1 cellular context compared by ENCODE assay signal in the genomic region with DNA sequence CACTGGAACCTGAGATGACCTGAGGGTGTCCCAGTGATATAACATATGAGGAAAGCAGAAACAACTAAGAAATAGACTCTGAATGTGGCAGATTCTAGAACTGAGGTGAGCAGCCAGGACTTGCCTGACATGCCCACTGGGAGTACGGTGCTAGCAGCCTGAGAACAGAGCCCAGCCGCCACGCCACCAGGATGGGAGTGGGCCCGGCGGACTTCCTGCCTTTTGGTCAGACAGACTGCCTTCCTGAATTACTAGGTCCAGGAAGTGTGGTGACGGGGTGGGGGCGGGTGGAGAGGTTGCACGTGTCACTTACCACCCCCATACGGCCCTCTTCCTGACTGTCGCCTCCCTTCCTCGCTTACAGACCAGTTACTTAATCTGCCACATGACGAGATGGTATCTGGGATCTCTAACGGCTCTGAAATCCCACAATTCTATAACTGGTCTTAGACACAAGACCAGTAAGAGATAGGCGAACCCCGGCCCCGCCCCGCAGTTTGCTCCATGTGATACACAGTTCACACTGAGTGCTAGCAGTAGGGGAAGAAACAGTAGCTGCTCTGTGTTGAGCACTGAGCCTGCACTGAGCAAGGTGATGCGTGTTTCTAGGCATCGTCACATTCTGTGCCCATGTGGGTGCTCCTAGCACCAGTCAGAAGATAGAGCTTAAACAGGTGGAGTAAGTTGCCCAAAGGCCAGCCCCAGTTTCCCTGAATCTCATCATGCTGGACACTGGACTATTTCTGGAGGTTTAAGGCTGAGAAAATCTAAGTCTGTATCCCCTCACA.
TF ChIP-seq lines count a peak whose summit lies in the region.

No MANE protein-coding gene starts in this region.

TF ChIP-seq in K562, 482 proteins besides CTCF, POLR2A, EP300 and RAD21 (continued from another document and continues in another):
- TF ChIP-seq, protein P1, sequence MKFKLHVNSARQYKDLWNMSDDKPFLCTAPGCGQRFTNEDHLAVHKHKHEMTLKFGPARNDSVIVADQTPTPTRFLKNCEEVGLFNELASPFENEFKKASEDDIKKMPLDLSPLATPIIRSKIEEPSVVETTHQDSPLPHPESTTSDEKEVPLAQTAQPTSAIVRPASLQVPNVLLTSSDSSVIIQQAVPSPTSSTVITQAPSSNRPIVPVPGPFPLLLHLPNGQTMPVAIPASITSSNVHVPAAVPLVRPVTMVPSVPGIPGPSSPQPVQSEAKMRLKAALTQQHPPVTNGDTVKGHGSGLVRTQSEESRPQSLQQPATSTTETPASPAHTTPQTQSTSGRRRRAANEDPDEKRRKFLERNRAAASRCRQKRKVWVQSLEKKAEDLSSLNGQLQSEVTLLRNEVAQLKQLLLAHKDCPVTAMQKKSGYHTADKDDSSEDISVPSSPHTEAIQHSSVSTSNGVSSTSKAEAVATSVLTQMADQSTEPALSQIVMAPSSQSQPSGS (CRISPR knock-in tag; IDR thresholded peaks at IDR 0.05): no peak
- TF ChIP-seq PRPF4 (IDR thresholded peaks at IDR 0.05; ENCODE audit: insufficient read depth, low read depth, low read length, poor library complexity, severe bottlenecking) (no peak), HMG20B (CRISPR knock-in tag; IDR thresholded peaks at IDR 0.05) (peak; percentile 57; the same call in 1 of the 2 replicates), SP2 (IDR thresholded peaks at IDR 0.05; ENCODE audit: extremely low read depth, low read depth, low read length, poor library complexity, severe bottlenecking) (no peak), YBX1 (IDR thresholded peaks at IDR 0.05) (no peak), SMAD4 (CRISPR knock-in tag; conservative IDR thresholded peaks at IDR 0.05) (peak; percentile 98), STAG1 (CRISPR knock-in tag; IDR thresholded peaks at IDR 0.05; ENCODE audit: borderline replicate concordance) (no peak), TBP (optimal IDR thresholded peaks at IDR 0.05; ENCODE audit: low read depth, low read length) (peak; percentile 58), ZNF408 (CRISPR knock-in tag; IDR thresholded peaks at IDR 0.05; ENCODE audit: low read depth) (no peak), NFATC3 (IDR thresholded peaks at IDR 0.05) (no peak), ZSCAN29 (IDR thresholded peaks at IDR 0.05) (no peak), ZNF644 (tag; IDR thresholded peaks at IDR 0.05; ENCODE audit: low read depth) (peak; percentile 79), ETV6 (IDR thresholded peaks at IDR 0.05; ENCODE audit: borderline replicate concordance in 1 of 2, low read depth in 2 of 2, low read length in 1 of 2) (peak; percentile 95 to 99), ETV6 (CRISPR knock-in tag; IDR thresholded peaks at IDR 0.05; ENCODE audit: borderline replicate concordance) (no peak), FOXA3 (CRISPR knock-in tag; conservative IDR thresholded peaks at IDR 0.05 in 1 of 2, IDR thresholded peaks at IDR 0.05 in 1 of 2) (peak in 1 of 2 experiments; percentile 10; a peak in 1 of 4 replicates), ZNF77 (CRISPR knock-in tag; IDR thresholded peaks at IDR 0.05) (no peak), ZNF699 (CRISPR knock-in tag; IDR thresholded peaks at IDR 0.05; ENCODE audit: insufficient replicate concordance) (no peak), FIP1L1 (IDR thresholded peaks at IDR 0.05; ENCODE audit: low read depth, low read length, poor library complexity, severe bottlenecking) (no peak), POLR2B (IDR thresholded peaks at IDR 0.05; ENCODE audit: low read depth, partially characterized antibody) (peak; percentile 80), PHF8 (IDR thresholded peaks at IDR 0.05; ENCODE audit: borderline replicate concordance, low read length) (peak; percentile 70; the same call in 1 of the 2 replicates), NR2C1 (IDR thresholded peaks at IDR 0.05) (0 out of 2 replicates have a peak, but pooled peaks have one; percentile 28), NR2C1 (tag; IDR thresholded peaks at IDR 0.05) (peak; percentile 59), KLF1 (tag; IDR thresholded peaks at IDR 0.05) (peak; percentile 74; the same call in 1 of the 2 replicates), RUNX1 (IDR thresholded peaks at IDR 0.05; ENCODE audit: low read depth) (peak; percentile 62; the same call in 1 of the 2 replicates), PRMT5 (CRISPR knock-in tag; IDR thresholded peaks at IDR 0.05) (no peak), SMAD2 (IDR thresholded peaks at IDR 0.05; ENCODE audit: low read depth, low read length) (no peak), XRCC5 (IDR thresholded peaks at IDR 0.05; ENCODE audit: low read depth, low read length) (no peak), SMAD3 (CRISPR knock-in tag; conservative IDR thresholded peaks at IDR 0.05) (no peak; the same call in 1 of the 2 replicates), ZNF551 (CRISPR knock-in tag; IDR thresholded peaks at IDR 0.05) (no peak), TOE1 (IDR thresholded peaks at IDR 0.05; ENCODE audit: borderline replicate concordance) (peak; percentile 93), TOE1 (CRISPR knock-in tag; IDR thresholded peaks at IDR 0.05; ENCODE audit: borderline replicate concordance, low read depth) (no peak), KAT8 (IDR thresholded peaks at IDR 0.05; ENCODE audit: low read depth) (no peak)
- TF ChIP-seq, protein P2, sequence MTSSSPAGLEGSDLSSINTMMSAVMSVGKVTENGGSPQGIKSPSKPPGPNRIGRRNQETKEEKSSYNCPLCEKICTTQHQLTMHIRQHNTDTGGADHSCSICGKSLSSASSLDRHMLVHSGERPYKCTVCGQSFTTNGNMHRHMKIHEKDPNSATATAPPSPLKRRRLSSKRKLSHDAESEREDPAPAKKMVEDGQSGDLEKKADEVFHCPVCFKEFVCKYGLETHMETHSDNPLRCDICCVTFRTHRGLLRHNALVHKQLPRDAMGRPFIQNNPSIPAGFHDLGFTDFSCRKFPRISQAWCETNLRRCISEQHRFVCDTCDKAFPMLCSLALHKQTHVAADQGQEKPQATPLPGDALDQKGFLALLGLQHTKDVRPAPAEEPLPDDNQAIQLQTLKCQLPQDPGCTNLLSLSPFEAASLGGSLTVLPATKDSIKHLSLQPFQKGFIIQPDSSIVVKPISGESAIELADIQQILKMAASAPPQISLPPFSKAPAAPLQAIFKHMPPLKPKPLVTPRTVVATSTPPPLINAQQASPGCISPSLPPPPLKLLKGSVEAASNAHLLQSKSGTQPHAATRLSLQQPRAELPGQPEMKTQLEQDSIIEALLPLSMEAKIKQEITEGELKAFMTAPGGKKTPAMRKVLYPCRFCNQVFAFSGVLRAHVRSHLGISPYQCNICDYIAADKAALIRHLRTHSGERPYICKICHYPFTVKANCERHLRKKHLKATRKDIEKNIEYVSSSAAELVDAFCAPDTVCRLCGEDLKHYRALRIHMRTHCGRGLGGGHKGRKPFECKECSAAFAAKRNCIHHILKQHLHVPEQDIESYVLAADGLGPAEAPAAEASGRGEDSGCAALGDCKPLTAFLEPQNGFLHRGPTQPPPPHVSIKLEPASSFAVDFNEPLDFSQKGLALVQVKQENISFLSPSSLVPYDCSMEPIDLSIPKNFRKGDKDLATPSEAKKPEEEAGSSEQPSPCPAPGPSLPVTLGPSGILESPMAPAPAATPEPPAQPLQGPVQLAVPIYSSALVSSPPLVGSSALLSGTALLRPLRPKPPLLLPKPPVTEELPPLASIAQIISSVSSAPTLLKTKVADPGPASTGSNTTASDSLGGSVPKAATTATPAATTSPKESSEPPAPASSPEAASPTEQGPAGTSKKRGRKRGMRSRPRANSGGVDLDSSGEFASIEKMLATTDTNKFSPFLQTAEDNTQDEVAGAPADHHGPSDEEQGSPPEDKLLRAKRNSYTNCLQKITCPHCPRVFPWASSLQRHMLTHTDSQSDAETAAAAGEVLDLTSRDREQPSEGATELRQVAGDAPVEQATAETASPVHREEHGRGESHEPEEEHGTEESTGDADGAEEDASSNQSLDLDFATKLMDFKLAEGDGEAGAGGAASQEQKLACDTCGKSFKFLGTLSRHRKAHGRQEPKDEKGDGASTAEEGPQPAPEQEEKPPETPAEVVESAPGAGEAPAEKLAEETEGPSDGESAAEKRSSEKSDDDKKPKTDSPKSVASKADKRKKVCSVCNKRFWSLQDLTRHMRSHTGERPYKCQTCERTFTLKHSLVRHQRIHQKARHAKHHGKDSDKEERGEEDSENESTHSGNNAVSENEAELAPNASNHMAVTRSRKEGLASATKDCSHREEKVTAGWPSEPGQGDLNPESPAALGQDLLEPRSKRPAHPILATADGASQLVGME (CRISPR knock-in tag; IDR thresholded peaks at IDR 0.05): 0 out of 2 replicates have a peak, but pooled peaks have one; percentile 12
- TF ChIP-seq, protein P3, sequence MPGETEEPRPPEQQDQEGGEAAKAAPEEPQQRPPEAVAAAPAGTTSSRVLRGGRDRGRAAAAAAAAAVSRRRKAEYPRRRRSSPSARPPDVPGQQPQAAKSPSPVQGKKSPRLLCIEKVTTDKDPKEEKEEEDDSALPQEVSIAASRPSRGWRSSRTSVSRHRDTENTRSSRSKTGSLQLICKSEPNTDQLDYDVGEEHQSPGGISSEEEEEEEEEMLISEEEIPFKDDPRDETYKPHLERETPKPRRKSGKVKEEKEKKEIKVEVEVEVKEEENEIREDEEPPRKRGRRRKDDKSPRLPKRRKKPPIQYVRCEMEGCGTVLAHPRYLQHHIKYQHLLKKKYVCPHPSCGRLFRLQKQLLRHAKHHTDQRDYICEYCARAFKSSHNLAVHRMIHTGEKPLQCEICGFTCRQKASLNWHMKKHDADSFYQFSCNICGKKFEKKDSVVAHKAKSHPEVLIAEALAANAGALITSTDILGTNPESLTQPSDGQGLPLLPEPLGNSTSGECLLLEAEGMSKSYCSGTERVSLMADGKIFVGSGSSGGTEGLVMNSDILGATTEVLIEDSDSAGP (CRISPR knock-in tag; IDR thresholded peaks at IDR 0.05): 0 out of 2 replicates have a peak, but pooled peaks have one; percentile 37
- TF ChIP-seq, protein P4, sequence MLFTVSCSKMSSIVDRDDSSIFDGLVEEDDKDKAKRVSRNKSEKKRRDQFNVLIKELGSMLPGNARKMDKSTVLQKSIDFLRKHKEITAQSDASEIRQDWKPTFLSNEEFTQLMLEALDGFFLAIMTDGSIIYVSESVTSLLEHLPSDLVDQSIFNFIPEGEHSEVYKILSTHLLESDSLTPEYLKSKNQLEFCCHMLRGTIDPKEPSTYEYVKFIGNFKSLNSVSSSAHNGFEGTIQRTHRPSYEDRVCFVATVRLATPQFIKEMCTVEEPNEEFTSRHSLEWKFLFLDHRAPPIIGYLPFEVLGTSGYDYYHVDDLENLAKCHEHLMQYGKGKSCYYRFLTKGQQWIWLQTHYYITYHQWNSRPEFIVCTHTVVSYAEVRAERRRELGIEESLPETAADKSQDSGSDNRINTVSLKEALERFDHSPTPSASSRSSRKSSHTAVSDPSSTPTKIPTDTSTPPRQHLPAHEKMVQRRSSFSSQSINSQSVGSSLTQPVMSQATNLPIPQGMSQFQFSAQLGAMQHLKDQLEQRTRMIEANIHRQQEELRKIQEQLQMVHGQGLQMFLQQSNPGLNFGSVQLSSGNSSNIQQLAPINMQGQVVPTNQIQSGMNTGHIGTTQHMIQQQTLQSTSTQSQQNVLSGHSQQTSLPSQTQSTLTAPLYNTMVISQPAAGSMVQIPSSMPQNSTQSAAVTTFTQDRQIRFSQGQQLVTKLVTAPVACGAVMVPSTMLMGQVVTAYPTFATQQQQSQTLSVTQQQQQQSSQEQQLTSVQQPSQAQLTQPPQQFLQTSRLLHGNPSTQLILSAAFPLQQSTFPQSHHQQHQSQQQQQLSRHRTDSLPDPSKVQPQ (CRISPR knock-in tag; IDR thresholded peaks at IDR 0.05; ENCODE audit: borderline replicate concordance): peak; percentile 94
- TF ChIP-seq, protein P5, sequence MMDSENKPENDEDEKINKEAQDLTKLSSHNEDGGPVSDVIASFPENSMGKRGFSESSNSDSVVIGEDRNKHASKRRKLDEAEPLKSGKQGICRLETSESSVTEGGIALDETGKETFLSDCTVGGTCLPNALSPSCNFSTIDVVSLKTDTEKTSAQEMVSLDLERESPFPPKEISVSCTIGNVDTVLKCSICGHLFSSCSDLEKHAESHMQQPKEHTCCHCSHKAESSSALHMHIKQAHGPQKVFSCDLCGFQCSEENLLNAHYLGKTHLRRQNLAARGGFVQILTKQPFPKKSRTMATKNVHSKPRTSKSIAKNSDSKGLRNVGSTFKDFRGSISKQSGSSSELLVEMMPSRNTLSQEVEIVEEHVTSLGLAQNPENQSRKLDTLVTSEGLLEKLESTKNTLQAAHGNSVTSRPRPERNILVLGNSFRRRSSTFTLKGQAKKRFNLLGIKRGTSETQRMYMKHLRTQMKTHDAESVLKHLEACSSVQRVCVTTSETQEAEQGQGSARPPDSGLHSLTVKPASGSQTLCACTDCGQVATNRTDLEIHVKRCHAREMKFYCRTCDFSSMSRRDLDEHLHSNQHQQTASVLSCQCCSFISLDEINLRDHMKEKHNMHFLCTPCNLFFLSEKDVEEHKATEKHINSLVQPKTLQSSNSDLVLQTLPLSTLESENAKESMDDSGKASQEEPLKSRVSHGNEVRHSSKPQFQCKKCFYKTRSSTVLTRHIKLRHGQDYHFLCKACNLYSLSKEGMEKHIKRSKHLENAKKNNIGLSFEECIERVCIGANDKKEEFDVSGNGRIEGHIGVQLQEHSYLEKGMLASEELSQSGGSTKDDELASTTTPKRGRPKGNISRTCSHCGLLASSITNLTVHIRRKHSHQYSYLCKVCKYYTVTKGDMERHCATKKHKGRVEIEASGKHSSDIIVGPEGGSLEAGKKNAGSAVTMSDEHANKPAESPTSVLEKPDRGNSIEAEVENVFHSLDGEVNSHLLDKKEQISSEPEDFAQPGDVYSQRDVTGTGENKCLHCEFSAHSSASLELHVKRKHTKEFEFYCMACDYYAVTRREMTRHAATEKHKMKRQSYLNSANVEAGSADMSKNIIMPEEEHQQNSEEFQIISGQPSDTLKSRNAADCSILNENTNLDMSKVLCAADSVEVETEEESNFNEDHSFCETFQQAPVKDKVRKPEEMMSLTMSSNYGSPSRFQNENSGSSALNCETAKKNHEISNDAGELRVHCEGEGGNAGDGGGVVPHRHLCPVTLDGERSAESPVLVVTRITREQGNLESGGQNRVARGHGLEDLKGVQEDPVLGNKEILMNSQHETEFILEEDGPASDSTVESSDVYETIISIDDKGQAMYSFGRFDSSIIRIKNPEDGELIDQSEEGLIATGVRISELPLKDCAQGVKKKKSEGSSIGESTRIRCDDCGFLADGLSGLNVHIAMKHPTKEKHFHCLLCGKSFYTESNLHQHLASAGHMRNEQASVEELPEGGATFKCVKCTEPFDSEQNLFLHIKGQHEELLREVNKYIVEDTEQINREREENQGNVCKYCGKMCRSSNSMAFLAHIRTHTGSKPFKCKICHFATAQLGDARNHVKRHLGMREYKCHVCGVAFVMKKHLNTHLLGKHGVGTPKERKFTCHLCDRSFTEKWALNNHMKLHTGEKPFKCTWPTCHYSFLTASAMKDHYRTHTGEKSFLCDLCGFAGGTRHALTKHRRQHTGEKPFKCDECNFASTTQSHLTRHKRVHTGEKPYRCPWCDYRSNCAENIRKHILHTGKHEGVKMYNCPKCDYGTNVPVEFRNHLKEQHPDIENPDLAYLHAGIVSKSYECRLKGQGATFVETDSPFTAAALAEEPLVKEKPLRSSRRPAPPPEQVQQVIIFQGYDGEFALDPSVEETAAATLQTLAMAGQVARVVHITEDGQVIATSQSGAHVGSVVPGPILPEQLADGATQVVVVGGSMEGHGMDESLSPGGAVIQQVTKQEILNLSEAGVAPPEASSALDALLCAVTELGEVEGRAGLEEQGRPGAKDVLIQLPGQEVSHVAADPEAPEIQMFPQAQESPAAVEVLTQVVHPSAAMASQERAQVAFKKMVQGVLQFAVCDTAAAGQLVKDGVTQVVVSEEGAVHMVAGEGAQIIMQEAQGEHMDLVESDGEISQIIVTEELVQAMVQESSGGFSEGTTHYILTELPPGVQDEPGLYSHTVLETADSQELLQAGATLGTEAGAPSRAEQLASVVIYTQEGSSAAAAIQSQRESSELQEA (IDR thresholded peaks at IDR 0.05; ENCODE audit: low read depth): no peak
